In genomic region chr14:87434011-87434410, GRCh38 we compare ENCODE assay signal across 24 cellular contexts.
"Had no signal": no experiment of that assay in that cellular context is flagged by ENCODE, and none has a peak within 500 bp of the region (broad histone marks: within the 10 kb centered on the region; RNA-seq: fewer than 3 reads in every experiment).

No MANE protein-coding gene starts in this region.

- DNase-seq: colonic mucosa; effector CD8-positive, alpha-beta T cell; foreskin fibroblast; heart left ventricle; hippocampal formation; islet precursor cell; kidney glomerular epithelial cell; left ventricle myocardium superior; lower lobe of right lung; naive B cell; pancreas; right lobe of liver; small intestine; stimulated activated CD4-positive, alpha-beta T cell treated with anti-CD3 and anti-CD28 coated beads, Interleukin-15, amount 100 ng/mL, for 24 hours; stimulated activated CD4-positive, alpha-beta T cell treated with anti-CD3 and anti-CD28 coated beads, Interleukin-2, amount 100 ng/mL, for 48 hours; stimulated activated naive CD4-positive, alpha-beta T cell; stimulated activated naive CD8-positive, alpha-beta T cell treated with anti-CD3 and anti-CD28 coated beads, Interleukin-15, amount 100 ng/mL, for 72 hours; transverse colon; upper lobe of right lung; uterus had no signal

- H3K27ac ChIP-seq: colonic mucosa, gastroesophageal sphincter, heart left ventricle, lower lobe of right lung, neutrophil, pancreas, right lobe of liver, suprapubic skin, transverse colon, upper lobe of right lung, uterus had no signal

- H3K36me3 ChIP-seq: colonic mucosa, gastroesophageal sphincter, heart left ventricle, lower lobe of right lung, neutrophil, pancreas, right lobe of liver, suprapubic skin, transverse colon, upper lobe of right lung, uterus had no signal

- H3K27me3 ChIP-seq: colonic mucosa, gastroesophageal sphincter, heart left ventricle, neutrophil, pancreas, right lobe of liver, suprapubic skin, transverse colon, upper lobe of right lung, uterus had no signal

- H3K4me1 ChIP-seq: colonic mucosa, gastroesophageal sphincter, heart left ventricle, lower lobe of right lung, pancreas, right lobe of liver, suprapubic skin, transverse colon, upper lobe of right lung, uterus had no signal

- ATAC-seq: gastroesophageal sphincter; heart left ventricle; left ventricle myocardium superior; lower lobe of right lung; natural killer cell treated with Interleukin-12 subunit alpha and Interleukin-12 subunit beta and Interleukin-15 and Interleukin-18, amount 100 ng/mL, for 72 hours; right lobe of liver; stimulated activated naive CD8-positive, alpha-beta T cell treated with anti-CD3 and anti-CD28 coated beads, Interleukin-15, amount 100 ng/mL, for 72 hours; upper lobe of right lung had no signal

- H3K4me3 ChIP-seq: colonic mucosa, gastroesophageal sphincter, heart left ventricle, lower lobe of right lung, pancreas, right lobe of liver, suprapubic skin, transverse colon, upper lobe of right lung, uterus had no signal
